In genomic region chr1:9874959-9875635, GRCh38 we compare ENCODE assay signal across 1 cellular context.
TF ChIP-seq lines count a peak whose summit lies in the region.

No MANE protein-coding gene starts in this region.

TF ChIP-seq in K562, 482 proteins besides CTCF, POLR2A, EP300 and RAD21 (continues in another document):
- TF ChIP-seq THRA (IDR thresholded peaks at IDR 0.05), result no peak
- TF ChIP-seq ZNF77 (CRISPR knock-in tag; IDR thresholded peaks at IDR 0.05), result no peak
- peak in 1 of 2 experiments; percentile 57; a peak in 1 of 4 replicates for TF ChIP-seq MLLT1 (IDR thresholded peaks at IDR 0.05)
- peak; percentile 94 for TF ChIP-seq DEAF1 (CRISPR knock-in tag; IDR thresholded peaks at IDR 0.05)
- TF ChIP-seq KLF16 (IDR thresholded peaks at IDR 0.05), result peak; percentile 66
- TF ChIP-seq ETV1 (tag; conservative IDR thresholded peaks at IDR 0.05; ENCODE audit: low read depth), result 0 out of 2 replicates have a peak, but pooled peaks have one; percentile 13
- TF ChIP-seq ZNF740 (CRISPR knock-in tag; IDR thresholded peaks at IDR 0.05), result peak; percentile 16; the same call in 1 of the 2 replicates
- no peak for TF ChIP-seq ZNF740 (tag; IDR thresholded peaks at IDR 0.05)
- TF ChIP-seq IRF1 (CRISPR knock-in tag; IDR thresholded peaks at IDR 0.05; ENCODE audit: borderline replicate concordance), result no peak
- TF ChIP-seq BCOR (IDR thresholded peaks at IDR 0.05), result no peak
- 0 out of 2 replicates have a peak, but pooled peaks have one; percentile 10 for TF ChIP-seq ZNF431 (CRISPR knock-in tag; IDR thresholded peaks at IDR 0.05)
- TF ChIP-seq RCOR1 (IDR thresholded peaks at IDR 0.05; ENCODE audit: borderline replicate concordance in 1 of 2, low read depth in 2 of 2, low read length in 2 of 2), result peak in 1 of 2 experiments; percentile 61; a peak in 1 of 4 replicates
- TF ChIP-seq JUN (IDR thresholded peaks at IDR 0.05; ENCODE audit: borderline replicate concordance, low read depth, low read length), result 0 out of 2 replicates have a peak, but pooled peaks have one; percentile 61
- no peak for TF ChIP-seq JUN (CRISPR knock-in tag; IDR thresholded peaks at IDR 0.05; ENCODE audit: borderline replicate concordance)
- no peak for TF ChIP-seq MECOM (CRISPR knock-in tag; IDR thresholded peaks at IDR 0.05)
- no peak for TF ChIP-seq ZNF445 (CRISPR knock-in tag; IDR thresholded peaks at IDR 0.05; ENCODE audit: low read depth)
- TF ChIP-seq PTTG1 (tag; IDR thresholded peaks at IDR 0.05; ENCODE audit: low read depth), result no peak
- no peak for TF ChIP-seq HNRNPLL (IDR thresholded peaks at IDR 0.05; ENCODE audit: low read depth, low read length, poor library complexity, severe bottlenecking)
- peak; percentile 55 for TF ChIP-seq ATF7 (IDR thresholded peaks at IDR 0.05)
- TF ChIP-seq ZBTB7A (IDR thresholded peaks at IDR 0.05; ENCODE audit: borderline replicate concordance, control insufficient read depth, low read depth, low read length), result peak; percentile 78
- TF ChIP-seq ARID2 (IDR thresholded peaks at IDR 0.05), result peak; percentile 84
- TF ChIP-seq CHD2 (IDR thresholded peaks at IDR 0.05; ENCODE audit: low read depth, low read length), result peak; percentile 44; the same call in 1 of the 2 replicates
- TF ChIP-seq XRCC5 (IDR thresholded peaks at IDR 0.05; ENCODE audit: low read depth, low read length), result peak; percentile 93
- TF ChIP-seq ZBTB11 (CRISPR knock-in tag; IDR thresholded peaks at IDR 0.05), result peak in 1 of 3 experiments; percentile 50; a peak in 1 of 6 replicates
- TF ChIP-seq NCOA2 (IDR thresholded peaks at IDR 0.05; ENCODE audit: partially characterized antibody in 2 of 2), result no peak
- TF ChIP-seq ZEB2 (IDR thresholded peaks at IDR 0.05), result no peak
- TF ChIP-seq KLF6 (CRISPR knock-in tag; IDR thresholded peaks at IDR 0.05; ENCODE audit: borderline replicate concordance), result no peak
- no peak for TF ChIP-seq MYNN (IDR thresholded peaks at IDR 0.05)
- TF ChIP-seq MYNN (CRISPR knock-in tag; IDR thresholded peaks at IDR 0.05), result no peak
- no peak for TF ChIP-seq ELF1 (tag; IDR thresholded peaks at IDR 0.05)
- TF ChIP-seq BRD9 (IDR thresholded peaks at IDR 0.05; ENCODE audit: low read depth, partially characterized antibody), result peak; percentile 50
- TF ChIP-seq SMARCA5 (IDR thresholded peaks at IDR 0.05), result 0 out of 2 replicates have a peak, but pooled peaks have one; percentile 43
- TF ChIP-seq ZNF175 (CRISPR knock-in tag; IDR thresholded peaks at IDR 0.05; ENCODE audit: low read depth), result no peak
- peak; percentile 29; the same call in 1 of the 2 replicates for TF ChIP-seq CREM (IDR thresholded peaks at IDR 0.05; ENCODE audit: low read depth)
- TF ChIP-seq NCOA6 (IDR thresholded peaks at IDR 0.05), result no peak
- TF ChIP-seq MAFK (IDR thresholded peaks at IDR 0.05; ENCODE audit: low read length), result 0 out of 2 replicates have a peak, but pooled peaks have one; percentile 33
- no peak for TF ChIP-seq OTX1 (CRISPR knock-in tag; IDR thresholded peaks at IDR 0.05)
- peak; percentile 14; the same call in 1 of the 2 replicates for TF ChIP-seq HMBOX1 (IDR thresholded peaks at IDR 0.05)
- TF ChIP-seq MBD1 (CRISPR knock-in tag; IDR thresholded peaks at IDR 0.05), result no peak
- peak in 1 of 3 experiments; percentile 17 for TF ChIP-seq YY1 (IDR thresholded peaks at IDR 0.05; ENCODE audit: borderline replicate concordance in 1 of 3, control insufficient read depth in 1 of 3, extremely low read depth in 1 of 3, insufficient read depth in 3 of 3, insufficient read length in 1 of 3, insufficient replicate concordance in 2 of 3, low read depth in 1 of 3, low read length in 2 of 3)
- TF ChIP-seq MAZ (CRISPR knock-in tag; conservative IDR thresholded peaks at IDR 0.05 in 1 of 2, IDR thresholded peaks at IDR 0.05 in 1 of 2), result peak in 1 of 2 experiments; percentile 85; a peak in 2 of 4 replicates
- no peak for TF ChIP-seq ZBTB8A (IDR thresholded peaks at IDR 0.05; ENCODE audit: partially characterized antibody)
- peak; percentile 61 for TF ChIP-seq VEZF1 (CRISPR knock-in tag; IDR thresholded peaks at IDR 0.05)
- TF ChIP-seq SPI1 (IDR thresholded peaks at IDR 0.05; ENCODE audit: borderline replicate concordance, low read depth, low read length), result 0 out of 2 replicates have a peak, but pooled peaks have one; percentile 16
- no peak for TF ChIP-seq RFX5 (IDR thresholded peaks at IDR 0.05; ENCODE audit: low read depth, low read length)
